Comparison of ENCODE assay signal across 21 cellular contexts in genomic region chr12:121290410-121290809, GRCh38. TPM values are rescaled to one million over a fixed set of nuclear protein-coding genes. Genes with fewer than 3 reads are reported as not detected.
DNase-seq lines count a peak whose midpoint lies in the region; ATAC-seq, FAIRE-seq and TF ChIP-seq lines count a peak whose summit lies in the region.
"Had no signal": no experiment of that assay in that cellular context is flagged by ENCODE, and none has a peak within 500 bp of the region (broad histone marks: within the 10 kb centered on the region; RNA-seq: fewer than 3 reads in every experiment).

No MANE protein-coding gene starts in this region.

- no peak for ATAC-seq in Right ventricle myocardium inferior
- no peak for ATAC-seq in HG02588 (IDR thresholded peaks at IDR 0.05; ENCODE audit: unreplicated experiment)
- ATAC-seq in HG02938 (IDR thresholded peaks at IDR 0.05; ENCODE audit: unreplicated experiment) = no peak
- ATAC-seq: HepG2 had no signal

- H3K9me3 ChIP-seq in left ventricle myocardium inferior (replicated peaks) (no peaks in the 10 kb centered on the region), kidney (ENCODE audit: control insufficient read depth in 1 of 2, low read length in 2 of 2) (no peaks in the 10 kb centered on the region), spleen (no peaks in the 10 kb centered on the region)
- H3K9me3 ChIP-seq: BLaER1 treated with 17β-estradiol and CSF1 and Interleukin-3, amounts not matched to agents 10 nM and 100 nM; HAP-1 had no signal

- no peak for TF ChIP-seq POLR2A in spleen (IDR thresholded peaks at IDR 0.05)

- H3K27me3 ChIP-seq in left ventricle myocardium inferior (ENCODE audit: low read depth) (no peaks in the 10 kb centered on the region), spleen (replicated peaks in 1 of 7) (no peaks in the 10 kb centered on the region)
- H3K27me3 ChIP-seq: BLaER1 treated with 17β-estradiol and CSF1 and Interleukin-3, amounts not matched to agents 10 nM and 100 nM had no signal

- H3K4me3 ChIP-seq in left ventricle myocardium inferior = no peak overlapping the region
- H3K4me3 ChIP-seq in kidney (ENCODE audit: low read length in 2 of 2) = no peak overlapping the region
- H3K4me3 ChIP-seq in spleen = no peak overlapping the region
- H3K4me3 ChIP-seq: BLaER1 treated with 17β-estradiol and CSF1 and Interleukin-3, amounts not matched to agents 10 nM and 100 nM; GM23248; HAP-1 had no signal

- H3K27ac ChIP-seq in left ventricle myocardium inferior (replicated peaks) (peak overlapping the region; percentile 57), kidney (ENCODE audit: low read depth in 2 of 2, low read length in 2 of 2) (no peak overlapping the region), spleen (peak overlapping the region in 7 of 8 donors; percentile 56 to 97 (median 73))
- H3K27ac ChIP-seq: GM23248 had no signal

- H3K36me3 ChIP-seq in left ventricle myocardium inferior (peaks cover 11% of the 10 kb centered on the region), kidney (ENCODE audit: control insufficient read depth in 1 of 2, insufficient read depth in 2 of 2, low read length in 2 of 2) (peaks cover 0 to 2% of the 10 kb centered on the region in 2 donors), spleen (peaks cover 0 to 42% (median 2%) of the 10 kb centered on the region in 6 donors)

- TF ChIP-seq CTCF in left ventricle myocardium inferior (IDR thresholded peaks at IDR 0.05; ENCODE audit: borderline replicate concordance) (no peak), kidney (IDR thresholded peaks at IDR 0.05; ENCODE audit: borderline replicate concordance, extremely low read depth, insufficient read depth) (no peak), spleen (IDR thresholded peaks at IDR 0.05 in 8 of 11, conservative IDR thresholded peaks at IDR 0.05 in 3 of 11) (no peak)

- intact Hi-C loops in left ventricle myocardium inferior (cut with micrococcal nuclease) = no loop called here
- intact Hi-C loops in Right ventricle myocardium inferior (cut with DNase I) = loop anchor here (10.0 kb wide), 1 partner anchor 394 kb away; no protein-coding TSS in a partner anchor
- intact Hi-C loops in kidney (cut with DNase I) = no loop called here
- intact Hi-C loops in spleen (cut with DNase I; ENCODE audit: low total_unique reads) = no loop called here

- H3K4me1 ChIP-seq in left ventricle myocardium inferior (peaks cover 58% of the 10 kb centered on the region), kidney (ENCODE audit: control insufficient read depth in 1 of 2, insufficient read depth in 1 of 2, low read depth in 1 of 2, low read length in 2 of 2) (peaks cover 0 to 7% of the 10 kb centered on the region in 2 donors), spleen (peaks cover 11 to 100% (median 81%) of the 10 kb centered on the region in 6 donors)

- no peak for DNase-seq in left ventricle myocardium inferior
- no peak for DNase-seq in Right ventricle myocardium inferior (ENCODE audit: missing footprints)
- DNase-seq in kidney = peak; percentile 25
- no peak for DNase-seq in spleen
- no peak for DNase-seq in stimulated activated naive CD4-positive, alpha-beta T cell (lab: John Stamatoyannopoulos, UW)
- DNase-seq: CD4-positive, CD25-positive, alpha-beta regulatory T cell; CD8-positive, alpha-beta memory T cell; COR-L47; DMS 273 treated with DMSO at 0.1 percent for 48 hours; DMS53; DND-41; EL; GM23248 had no signal

- FAIRE-seq in kidney (lab: Jason Lieb, UNC) = no peak
- FAIRE-seq: G401.6, GM12892, GM18507, HepG2 had no signal

- H3K9ac ChIP-seq in kidney (ENCODE audit: low read length in 2 of 2) = no peak overlapping the region
- H3K9ac ChIP-seq: BLaER1 treated with 17β-estradiol and CSF1 and Interleukin-3, amounts not matched to agents 10 nM and 100 nM; GM23248 had no signal

- 94 to 97% (median 96%) methylated on average over 5 of the region's 5 CpGs for WGBS in spleen, 5 donors

RNA-seq across cellular contexts. Expression of gene CAMKK2, which starts 6.1 kb away (rescaled TPM):
- total RNA-seq in left ventricle myocardium inferior (13.3 TPM), Right ventricle myocardium inferior (15.2 TPM), kidney (35.6 TPM), spleen (10 to 100 TPM; 52.3 to 90.1 (median 81.2) TPM)
- polyA plus RNA-seq in kidney (ENCODE audit: insufficient read depth, low read depth, low replicate concordance) (16.3 TPM), spleen (10 to 100 TPM; 13.6 to 34.3 (median 14.2) TPM)

Comparison
In these comparisons a context has a peak if more than half of its experiments do, and no peak if none do; other contexts are left out.
1. H3K27ac ChIP-seq: peak in left ventricle myocardium inferior (single experiment) and spleen (7 of 8); none in kidney (0 of 2).